8 cellular contexts compared by ENCODE assay signal in the genomic region with DNA sequence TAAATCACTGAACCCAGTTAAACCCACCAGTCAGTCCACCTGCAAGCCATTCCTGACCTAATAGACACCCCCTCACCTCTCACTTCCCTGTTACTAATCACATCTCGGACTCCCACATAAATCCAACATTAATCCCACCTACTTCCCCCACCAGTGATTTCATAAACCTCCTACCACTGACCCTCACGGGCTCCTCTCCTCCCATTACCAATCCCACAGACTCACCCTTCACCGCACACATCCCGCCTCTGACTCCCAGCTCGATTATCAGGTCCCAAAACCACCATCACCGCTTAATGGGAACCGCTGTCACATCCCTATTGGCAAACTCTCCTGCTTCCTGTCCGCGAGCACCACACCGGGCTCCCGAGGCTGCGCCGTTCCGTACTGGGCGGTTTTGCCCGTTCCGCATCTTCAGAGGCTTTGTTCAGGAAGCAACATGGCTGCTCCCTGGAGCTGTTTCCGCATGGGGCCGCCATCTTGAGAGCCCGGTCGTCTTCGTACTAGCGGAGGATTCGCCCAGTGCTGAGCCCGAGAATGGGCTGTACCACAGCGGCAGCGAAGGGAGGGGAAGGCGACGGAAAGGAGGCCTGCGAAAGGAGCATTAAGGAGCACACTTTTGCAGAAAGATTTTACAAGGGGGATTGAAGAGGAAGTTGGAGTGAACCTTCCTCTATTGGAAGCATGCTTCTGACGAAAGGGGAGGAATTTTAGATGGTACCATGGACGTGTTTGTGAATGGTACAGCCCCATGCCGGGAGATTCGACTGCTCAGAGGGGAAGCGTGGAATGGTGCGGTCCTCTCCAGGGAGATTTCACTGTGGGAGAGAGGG. TPM values are rescaled to one million over a fixed set of nuclear protein-coding genes. Genes with fewer than 3 reads are reported as not detected.
DNase-seq lines count a peak whose midpoint lies in the region; ATAC-seq and TF ChIP-seq lines count a peak whose summit lies in the region.

A gene (minus strand): TSS at position 502 of the 833 bp plus-strand sequence. CDS start 1,825 bp downstream, outside the sequence.

- 7 to 21% methylated on average over 36 of the region's 36 CpGs for WGBS in endodermal cell (ENCODE audit: insufficient coverage in 1 of 2, insufficient read length in 1 of 2), 2 experiments
- 12 to 13% methylated on average over 36 of the region's 36 CpGs for WGBS in lung, 2 donors

- in situ Hi-C loops in GM13976 (cut with MboI; ENCODE audit: low sequenced_read_pairs, unreplicated experiment) = no loop called here

- H3K27me3 ChIP-seq in endodermal cell (ENCODE audit: control insufficient read depth, insufficient read depth, low read length, poor library complexity, severe bottlenecking) (no peaks in the 10 kb centered on the region), lung (ENCODE audit: control insufficient read depth, insufficient read depth) (no peaks in the 10 kb centered on the region)

- peaks cover 4% of the 10 kb centered on the region for H3K4me1 Mint-ChIP-seq in endodermal cell

- H3K27ac ChIP-seq in endodermal cell (ENCODE audit: low read depth, low read length) (peak within 1 kb of the TSS; percentile 100), lung (ENCODE audit: low read depth in 1 of 2, low read length in 1 of 2) (peak within 1 kb of the TSS; percentile 7 to 55)

- H3K9me3 ChIP-seq in endodermal cell (ENCODE audit: control insufficient read depth, low read length) (peaks cover 82% of the 10 kb centered on the region), lung (ENCODE audit: control insufficient read depth in 2 of 2, insufficient read depth in 1 of 2, low read length in 1 of 2) (peaks cover 14 to 37% of the 10 kb centered on the region in 2 donors)

- peak within 1 kb of the TSS; percentile 99 for H3K9ac ChIP-seq in endodermal cell (ENCODE audit: extremely low read depth, low read length, poor library complexity, severe bottlenecking)

- ATAC-seq in GM19452 (IDR thresholded peaks at IDR 0.05; ENCODE audit: unreplicated experiment) (peak; percentile 94), lung (ENCODE audit: insufficient read depth, low FRiP score) (peak; percentile 93)

- H3K4me3 Mint-ChIP-seq in endodermal cell = peak within 1 kb of the TSS; percentile 84

- H3K36me3 Mint-ChIP-seq in endodermal cell (ENCODE audit: low read depth) = peaks cover 44% of the 10 kb centered on the region

- H3K27me3 Mint-ChIP-seq in endodermal cell (ENCODE audit: insufficient read depth) = no peaks in the 10 kb centered on the region

- peaks cover 41% of the 10 kb centered on the region for H3K36me3 ChIP-seq in endodermal cell (ENCODE audit: control insufficient read depth, insufficient read depth, low read length)
- peaks cover 0 to 4% of the 10 kb centered on the region in 2 donors for H3K36me3 ChIP-seq in lung (ENCODE audit: control insufficient read depth in 2 of 2, insufficient read depth in 2 of 2, low read length in 2 of 2)

- H3K9me3 Mint-ChIP-seq in endodermal cell = peaks cover 75% of the 10 kb centered on the region

- DNase-seq in NCI-H2227 (lab: John Stamatoyannopoulos, UW; ENCODE audit: unreplicated experiment) (peak; percentile 93), endodermal cell (peak; percentile 96), lung (ENCODE audit: low spot score) (peak; percentile 79), NOMO-1 treated with DMSO at 0.1 percent for 48 hours (lab: John Stamatoyannopoulos, UW; ENCODE audit: unreplicated experiment) (no peak), GM13976 (ENCODE audit: low spot score) (no peak)
- peak; percentile 17 for DNase-seq in activated CD8-positive, alpha-beta memory T cell treated with anti-CD3 and anti-CD28 coated beads, Interleukin-2, amount 50 U/mL, for 24 hours (ENCODE audit: extremely low read depth)
- peak; percentile 28 to 58 for DNase-seq in stimulated activated CD4-positive, alpha-beta T cell treated with anti-CD3 and anti-CD28 coated beads, Interleukin-4, amount 100 ng/mL, for 4 hours

- H3K4me1 ChIP-seq in endodermal cell (ENCODE audit: control insufficient read depth, insufficient read depth, low read length) (no peaks in the 10 kb centered on the region), lung (ENCODE audit: control insufficient read depth in 2 of 2, insufficient read depth in 2 of 2, low read length in 2 of 2) (no peaks in the 10 kb centered on the region)

- H3K4me3 ChIP-seq in endodermal cell (ENCODE audit: low read length) (peak within 1 kb of the TSS; percentile 97), lung (peak within 1 kb of the TSS; percentile 54)

- H3K27ac Mint-ChIP-seq in endodermal cell = peak within 1 kb of the TSS; percentile 100

- TF ChIP-seq CTCF in endodermal cell (conservative IDR thresholded peaks at IDR 0.05) (no peak), lung (IDR thresholded peaks at IDR 0.05; ENCODE audit: control extremely low read depth, extremely low read depth) (no peak), GM13976 (IDR thresholded peaks at IDR 0.05; ENCODE audit: borderline replicate concordance, control extremely low read depth, extremely low read depth, insufficient read depth, missing control alignments) (no peak)

RNA-seq across cellular contexts. Expression of the gene that starts here (rescaled TPM):
- total RNA-seq in endodermal cell = 10 to 100 TPM in 1 of 2 donors, 1 to 10 TPM in 1; 9.5 to 12.1 TPM
- 27.2 TPM for polyA plus RNA-seq in endodermal cell (2013, experiment 1 of 2)
- 24.8 TPM for polyA plus RNA-seq in endodermal cell (2013, experiment 2 of 2)
- total RNA-seq in lung = 10 to 100 TPM in 1 of 2 donors, 1 to 10 TPM in 1; 2.5 to 11.3 TPM
- 1 to 10 TPM; 1.8 to 3.4 TPM for polyA plus RNA-seq in lung

Comparison
In these comparisons a context has a peak if more than half of its experiments do, and no peak if none do; other contexts are left out.
1. DNase-seq: peak in NCI-H2227 (single experiment), activated CD8-positive, alpha-beta memory T cell treated with anti-CD3 and anti-CD28 coated beads, Interleukin-2, amount 50 U/mL, for 24 hours (single experiment), endodermal cell (single experiment), lung (single experiment) and stimulated activated CD4-positive, alpha-beta T cell treated with anti-CD3 and anti-CD28 coated beads, Interleukin-4, amount 100 ng/mL, for 4 hours (2 of 2); none in NOMO-1 treated with DMSO at 0.1 percent for 48 hours (single experiment) and GM13976 (single experiment).